Comparison of ENCODE assay signal across 18 cellular contexts in genomic region chr1:48052923-48053291, GRCh38. TPM values are rescaled to one million over a fixed set of nuclear protein-coding genes. Genes with fewer than 3 reads are reported as not detected.
DNase-seq lines count a peak whose midpoint lies in the region; ATAC-seq and TF ChIP-seq lines count a peak whose summit lies in the region.
"Had no signal": no experiment of that assay in that cellular context is flagged by ENCODE, and none has a peak within 500 bp of the region (broad histone marks: within the 10 kb centered on the region; RNA-seq: fewer than 3 reads in every experiment).

No MANE protein-coding gene starts in this region.

- ATAC-seq in RWPE2 (ENCODE audit: low read depth) (no peak), Right ventricle myocardium superior (ENCODE audit: poor library complexity) (no peak)
- ATAC-seq: K562 had no signal

- CTCF ChIA-PET in MCF 10A (lab: Yijun Ruan, JAX) = interaction anchor here (0.6 to 7.9 kb wide), 9 partner anchors 8 to 327 kb away, joined by 3 to 70 read pairs (median 5); partner anchors contain the start of gene TRABD2B

- TF ChIP-seq CTCF in RWPE2 (IDR thresholded peaks at IDR 0.05; ENCODE audit: poor library complexity, severe bottlenecking) (no peak), MCF 10A (IDR thresholded peaks at IDR 0.05; ENCODE audit: unreplicated experiment) (no peak), type B pancreatic cell (conservative IDR thresholded peaks at IDR 0.05) (no peak), stomach (IDR thresholded peaks at IDR 0.05) (no peak)

- no TSS peak for BruUV-seq in MCF 10A (replicated peaks; lab: Mats Ljungman, UMichigan)

- H3K36me3 Mint-ChIP-seq in MCF 10A (ENCODE audit: insufficient read depth, unreplicated experiment) = peaks cover 6% of the 10 kb centered on the region
- no peaks in the 10 kb centered on the region for H3K36me3 Mint-ChIP-seq in type B pancreatic cell
- no peaks in the 10 kb centered on the region for H3K36me3 Mint-ChIP-seq in activated T-helper 1 cell treated with anti-CD3 and anti-CD28 coated beads, Interleukin-12 subunit alpha, Interleukin-12 subunit beta, Interleukin-2, Interleukin-4 antibody, amounts not matched to agents 30 ng/mL and 10 ng/mL and 1 ng/mL, durations not matched to agents 14 hours and 24 hours and 36 hours (ENCODE audit: low read depth)
- H3K36me3 Mint-ChIP-seq: CD8-positive, alpha-beta memory T cell had no signal

- no peaks in the 10 kb centered on the region for H3K27me3 Mint-ChIP-seq in MCF 10A (ENCODE audit: insufficient read depth, unreplicated experiment)
- H3K27me3 Mint-ChIP-seq in type B pancreatic cell = peaks cover 35% of the 10 kb centered on the region
- peaks cover 9% of the 10 kb centered on the region for H3K27me3 Mint-ChIP-seq in activated T-helper 1 cell treated with anti-CD3 and anti-CD28 coated beads, Interleukin-12 subunit alpha, Interleukin-12 subunit beta, Interleukin-2, Interleukin-4 antibody, amounts not matched to agents 30 ng/mL and 10 ng/mL and 1 ng/mL, durations not matched to agents 14 hours and 24 hours and 36 hours (ENCODE audit: insufficient read depth)

- no peak for TF ChIP-seq EP300 in stomach (IDR thresholded peaks at IDR 0.05)

- no CpG with 5 or more reads among the region's 1 CpG for WGBS in mesodermal cell (ENCODE audit: insufficient coverage in 2 of 2), 2 experiments
- WGBS in stomach, 5 donors = 77 to 95% (median 92%) methylated on average over 1 of the region's 1 CpG

- H3K9me3 ChIP-seq in RWPE2 (ENCODE audit: severe bottlenecking) (no peaks in the 10 kb centered on the region), mesodermal cell (ENCODE audit: control insufficient read depth, low read length) (no peaks in the 10 kb centered on the region), stomach (no peaks in the 10 kb centered on the region)
- H3K9me3 ChIP-seq: HAP-1 had no signal

- H3K27me3 ChIP-seq in RWPE2 (ENCODE audit: insufficient read depth, poor library complexity, severe bottlenecking) (no peaks in the 10 kb centered on the region), stomach (peaks cover 0 to 20% (median 0%) of the 10 kb centered on the region in 3 donors)

- DNase-seq in RWPE2 (ENCODE audit: low spot score) (no peak), MCF 10A (ENCODE audit: unreplicated experiment) (no peak), type B pancreatic cell (ENCODE audit: extremely low spot score, unreplicated experiment) (no peak), stomach (no peak), Right ventricle myocardium superior (no peak)
- no peak for DNase-seq in activated T-helper 1 cell treated with anti-CD3 and anti-CD28 coated beads, Interleukin-12 subunit alpha, Interleukin-12 subunit beta, Interleukin-2, Interleukin-4 antibody, amounts not matched to agents 30 ng/mL and 10 ng/mL and 1 ng/mL, durations not matched to agents 14 hours and 24 hours and 36 hours (ENCODE audit: low spot score)
- DNase-seq: C1 segment of cervical spinal cord; CD8-positive, alpha-beta memory T cell; DMS53; NCI-H510A; NCI-H748 treated with DMSO at 0.1 percent for 48 hours; SHP77 treated with DMSO at 0.1 percent for 48 hours had no signal

- no peak for TF ChIP-seq POLR2A in stomach (IDR thresholded peaks at IDR 0.05)

- H3K4me3 Mint-ChIP-seq in MCF 10A (ENCODE audit: unreplicated experiment) (no peak overlapping the region), type B pancreatic cell (peak overlapping the region; percentile 62)
- no peak overlapping the region for H3K4me3 Mint-ChIP-seq in activated T-helper 1 cell treated with anti-CD3 and anti-CD28 coated beads, Interleukin-12 subunit alpha, Interleukin-12 subunit beta, Interleukin-2, Interleukin-4 antibody, amounts not matched to agents 30 ng/mL and 10 ng/mL and 1 ng/mL, durations not matched to agents 14 hours and 24 hours and 36 hours
- H3K4me3 Mint-ChIP-seq: CD8-positive, alpha-beta memory T cell had no signal

- H3K4me3 ChIP-seq in RWPE2 (ENCODE audit: severe bottlenecking) = no peak overlapping the region
- H3K4me3 ChIP-seq in mesodermal cell (ENCODE audit: extremely low read depth, insufficient read depth, low read length, poor library complexity, severe bottlenecking) = no peak overlapping the region
- H3K4me3 ChIP-seq in stomach = no peak overlapping the region
- H3K4me3 ChIP-seq: GM23248, HAP-1, K562 had no signal

- no peaks in the 10 kb centered on the region for H3K36me3 ChIP-seq in RWPE2 (ENCODE audit: low read depth)
- H3K36me3 ChIP-seq in mesodermal cell (ENCODE audit: control insufficient read depth, insufficient read depth, low read length) = no peaks in the 10 kb centered on the region
- H3K36me3 ChIP-seq in stomach = no peaks in the 10 kb centered on the region
- H3K36me3 ChIP-seq: HAP-1 had no signal

- peaks cover 35% of the 10 kb centered on the region for H3K4me1 Mint-ChIP-seq in MCF 10A (ENCODE audit: insufficient read depth, unreplicated experiment)
- H3K4me1 Mint-ChIP-seq in type B pancreatic cell (ENCODE audit: unreplicated experiment) = peaks cover 47% of the 10 kb centered on the region
- no peaks in the 10 kb centered on the region for H3K4me1 Mint-ChIP-seq in activated T-helper 1 cell treated with anti-CD3 and anti-CD28 coated beads, Interleukin-12 subunit alpha, Interleukin-12 subunit beta, Interleukin-2, Interleukin-4 antibody, amounts not matched to agents 30 ng/mL and 10 ng/mL and 1 ng/mL, durations not matched to agents 14 hours and 24 hours and 36 hours (ENCODE audit: low read depth)
- H3K4me1 Mint-ChIP-seq: CD8-positive, alpha-beta memory T cell had no signal

- H3K4me1 ChIP-seq in RWPE2 (ENCODE audit: insufficient read depth, poor library complexity, severe bottlenecking) (peaks cover 8% of the 10 kb centered on the region), mesodermal cell (ENCODE audit: control insufficient read depth, insufficient read depth, low read length, poor library complexity, severe bottlenecking) (peaks cover 53% of the 10 kb centered on the region), stomach (peaks cover 0 to 7% (median 6%) of the 10 kb centered on the region in 4 donors)
- H3K4me1 ChIP-seq: HAP-1 had no signal

- POLR2A ChIA-PET in MCF 10A (lab: Yijun Ruan, JAX) = interaction anchor here (0.6 to 0.9 kb wide), 2 partner anchors 34 to 35 kb away, joined by 3 to 4 read pairs; no protein-coding TSS in a partner anchor

- H3K27ac Mint-ChIP-seq in MCF 10A (ENCODE audit: low read depth, unreplicated experiment) (peak overlapping the region; percentile 22), type B pancreatic cell (no peak overlapping the region)
- no peak overlapping the region for H3K27ac Mint-ChIP-seq in activated T-helper 1 cell treated with anti-CD3 and anti-CD28 coated beads, Interleukin-12 subunit alpha, Interleukin-12 subunit beta, Interleukin-2, Interleukin-4 antibody, amounts not matched to agents 30 ng/mL and 10 ng/mL and 1 ng/mL, durations not matched to agents 14 hours and 24 hours and 36 hours
- H3K27ac Mint-ChIP-seq: CD8-positive, alpha-beta memory T cell had no signal

- H3K27ac ChIP-seq in RWPE2 (ENCODE audit: poor library complexity, severe bottlenecking) (peak overlapping the region; percentile 67), mesodermal cell (ENCODE audit: low read depth, low read length, severe bottlenecking) (peak overlapping the region; percentile 41), stomach (no peak overlapping the region)
- H3K27ac ChIP-seq: GM23248 had no signal

- H3K9me3 Mint-ChIP-seq in MCF 10A (ENCODE audit: unreplicated experiment) (no peaks in the 10 kb centered on the region), type B pancreatic cell (no peaks in the 10 kb centered on the region)
- H3K9me3 Mint-ChIP-seq in activated T-helper 1 cell treated with anti-CD3 and anti-CD28 coated beads, Interleukin-12 subunit alpha, Interleukin-12 subunit beta, Interleukin-2, Interleukin-4 antibody, amounts not matched to agents 30 ng/mL and 10 ng/mL and 1 ng/mL, durations not matched to agents 14 hours and 24 hours and 36 hours = no peaks in the 10 kb centered on the region

- intact Hi-C loops in MCF 10A (cut with micrococcal nuclease) (no loop called here), stomach (cut with DNase I; ENCODE audit: low total_unique reads) (no loop called here), Right ventricle myocardium superior (cut with DNase I) (no loop called here)
- intact Hi-C loops in activated T-helper 1 cell treated with anti-CD3 and anti-CD28 coated beads, Interleukin-12 subunit alpha, Interleukin-12 subunit beta, Interleukin-2, Interleukin-4 antibody, amounts not matched to agents 30 ng/mL and 10 ng/mL and 1 ng/mL, durations not matched to agents 14 hours and 24 hours and 36 hours (cut with micrococcal nuclease) = no loop called here

RNA-seq across cellular contexts. Expression of gene TRABD2B, which starts 55.7 kb away (rescaled TPM):
- total RNA-seq in MCF 10A (2022) = 0.96 and 2.6 TPM in 2 replicates
- polyA plus RNA-seq in mesodermal cell (2013, experiment 1 of 2) = 3.5 TPM
- polyA plus RNA-seq in mesodermal cell (2013, experiment 2 of 2) = 4.5 TPM
- 2.2 and 6.7 TPM in 2 replicates for total RNA-seq in type B pancreatic cell (ENCODE audit: low replicate concordance)
- not detected in 2 replicates for total RNA-seq in activated T-helper 1 cell treated with anti-CD3 and anti-CD28 coated beads, Interleukin-12 subunit alpha, Interleukin-12 subunit beta, Interleukin-2, Interleukin-4 antibody, amounts not matched to agents 30 ng/mL and 10 ng/mL and 1 ng/mL, durations not matched to agents 14 hours and 24 hours and 36 hours
- 1 to 10 TPM in 3 of 5 donors, under 1 TPM in 1, not detected in 1; 0.45 to 2.0 (median 1.2) TPM for total RNA-seq in stomach
- polyA plus RNA-seq in stomach = under 1 TPM; 0.31 to 0.93 (median 0.53) TPM
- total RNA-seq in Right ventricle myocardium superior = 0.51 TPM
- total RNA-seq: A673; CD8-positive, alpha-beta memory T cell; GM23248; K562; OCI-LY7 had no signal
- polyA plus RNA-seq: CD8-positive, alpha-beta memory T cell; GM23248; K562 had no signal

Comparison
In these comparisons a context has a peak if more than half of its experiments do, and no peak if none do; other contexts are left out.
1. H3K27ac ChIP-seq: peak in RWPE2 (single experiment) and mesodermal cell (single experiment); none in stomach (0 of 5).